In genomic region chr3:16395229-16395628, GRCh38 we compare ENCODE assay signal across 33 cellular contexts.
"Had no signal": no experiment of that assay in that cellular context is flagged by ENCODE, and none has a peak within 500 bp of the region (broad histone marks: within the 10 kb centered on the region; RNA-seq: fewer than 3 reads in every experiment).

No MANE protein-coding gene starts in this region.

- H3K4me3 ChIP-seq: adrenal gland, ascending aorta, breast epithelium, cardiac muscle cell, colonic mucosa had no signal

- H3K27me3 ChIP-seq: adrenal gland, ascending aorta, breast epithelium, cardiac muscle cell, colonic mucosa had no signal

- H3K9me3 Mint-ChIP-seq: activated naive CD4-positive, alpha-beta T cell treated with anti-CD3 and anti-CD28 coated beads, Interleukin-2, amount 50 U/mL, for 24 hours; activated naive CD8-positive, alpha-beta T cell treated with anti-CD3 and anti-CD28 coated beads, Interleukin-2, amount 50 U/mL, for 24 hours; activated T-cell treated with anti-CD3 and anti-CD28 coated beads, Interleukin-2, amount 50 U/mL, for 4 hours had no signal

- H3K27ac Mint-ChIP-seq: activated CD4-positive, alpha-beta T cell treated with anti-CD3 and anti-CD28 coated beads, Interleukin-2, amount 10 ng/mL, durations not matched to agents 7 days and 5 days; activated CD8-positive, alpha-beta T cell treated with anti-CD3 and anti-CD28 coated beads for 36 hours; activated naive CD4-positive, alpha-beta T cell treated with anti-CD3 and anti-CD28 coated beads for 36 hours; activated naive CD4-positive, alpha-beta T cell treated with anti-CD3 and anti-CD28 coated beads, Interleukin-2, amount 50 U/mL, for 24 hours; activated naive CD8-positive, alpha-beta T cell treated with anti-CD3 and anti-CD28 coated beads for 36 hours; activated naive CD8-positive, alpha-beta T cell treated with anti-CD3 and anti-CD28 coated beads, Interleukin-2, amount 50 U/mL, for 24 hours; activated T-helper 2 cell treated with anti-CD3 and anti-CD28 coated beads, Interferon-gamma antibody, Interleukin-2, Interleukin-4, amounts not matched to agents 10 μg/mL and 5 μg/mL and 100 μg/mL, durations not matched to agents 14 hours and 24 hours and 36 hours; T-helper 17 cell; T-helper 2 cell treated with Interferon-gamma antibody and Interleukin-4, amounts not matched to agents 5 μg/mL and 100 μg/mL, for 36 hours had no signal

- H3K27me3 Mint-ChIP-seq: activated CD4-positive, alpha-beta T cell treated with anti-CD3 and anti-CD28 coated beads, Interleukin-2, amount 10 ng/mL, durations not matched to agents 7 days and 5 days; activated CD8-positive, alpha-beta T cell treated with anti-CD3 and anti-CD28 coated beads for 36 hours; activated naive CD4-positive, alpha-beta T cell treated with anti-CD3 and anti-CD28 coated beads, Interleukin-2, amount 50 U/mL, for 24 hours; activated naive CD8-positive, alpha-beta T cell treated with anti-CD3 and anti-CD28 coated beads for 36 hours; activated naive CD8-positive, alpha-beta T cell treated with anti-CD3 and anti-CD28 coated beads, Interleukin-2, amount 50 U/mL, for 24 hours; T-helper 17 cell had no signal

- DNase-seq: activated CD4-positive, alpha-beta T cell treated with anti-CD3 and anti-CD28 coated beads for 1 hour; activated CD4-positive, alpha-beta T cell treated with anti-CD3 and anti-CD28 coated beads for 4 hours; activated CD4-positive, alpha-beta T cell treated with anti-CD3 and anti-CD28 coated beads, Interleukin-2, amount 10 ng/mL, durations not matched to agents 7 days and 5 days; activated CD4-positive, alpha-beta T cell treated with anti-CD3 and anti-CD28 coated beads, Interleukin-2, amount 50 U/mL, for 4 hours; activated CD8-positive, alpha-beta memory T cell treated with anti-CD3 and anti-CD28 coated beads for 24 hours; activated CD8-positive, alpha-beta T cell treated with anti-CD3 and anti-CD28 coated beads for 36 hours; activated effector memory CD4-positive, alpha-beta T cell treated with anti-CD3 and anti-CD28 coated beads, Interleukin-2, amount 50 U/mL, for 16 hours; activated naive CD4-positive, alpha-beta T cell treated with anti-CD3 and anti-CD28 coated beads for 36 hours; activated naive CD8-positive, alpha-beta T cell treated with anti-CD3 and anti-CD28 coated beads for 36 hours; activated naive CD8-positive, alpha-beta T cell treated with anti-CD3 and anti-CD28 coated beads, Interleukin-2, amount 50 U/mL, for 24 hours; activated T-cell treated with anti-CD3 and anti-CD28 coated beads, Interleukin-2, amount 50 U/mL, for 4 hours; adrenal gland; amygdala; central memory CD4-positive, alpha-beta T cell; cerebellar nuclear complex; colonic mucosa; effector CD8-positive, alpha-beta T cell; head of caudate nucleus; T-helper 1 cell; T-helper 17 cell; T1000 had no signal

- H3K9me3 ChIP-seq: adrenal gland, ascending aorta, breast epithelium, colonic mucosa had no signal

- H3K27ac ChIP-seq: adrenal gland, ascending aorta, breast epithelium, colonic mucosa, epithelial cell of prostate had no signal

- H3K36me3 ChIP-seq: adrenal gland, breast epithelium, cardiac muscle cell, colonic mucosa had no signal

- FAIRE-seq: endometrium, endothelial cell of umbilical vein, frontal cortex had no signal

- H3K4me1 ChIP-seq: breast epithelium, colonic mucosa had no signal

- ATAC-seq: activated CD8-positive, alpha-beta T cell treated with anti-CD3 and anti-CD28 coated beads for 36 hours; activated naive CD8-positive, alpha-beta T cell treated with anti-CD3 and anti-CD28 coated beads, Interleukin-2, amount 50 U/mL, for 24 hours; activated T-cell treated with anti-CD3 and anti-CD28 coated beads, Interleukin-2, amount 50 U/mL, for 4 hours; esophagus mucosa; T-helper 17 cell had no signal

- H3K4me3 Mint-ChIP-seq: activated CD4-positive, alpha-beta T cell treated with anti-CD3 and anti-CD28 coated beads, Interleukin-2, amount 10 ng/mL, durations not matched to agents 7 days and 5 days; activated CD8-positive, alpha-beta T cell treated with anti-CD3 and anti-CD28 coated beads for 36 hours; activated naive CD4-positive, alpha-beta T cell treated with anti-CD3 and anti-CD28 coated beads for 36 hours; activated naive CD4-positive, alpha-beta T cell treated with anti-CD3 and anti-CD28 coated beads, Interleukin-2, amount 50 U/mL, for 24 hours; activated naive CD8-positive, alpha-beta T cell treated with anti-CD3 and anti-CD28 coated beads for 36 hours; activated naive CD8-positive, alpha-beta T cell treated with anti-CD3 and anti-CD28 coated beads, Interleukin-2, amount 50 U/mL, for 24 hours; activated T-cell treated with anti-CD3 and anti-CD28 coated beads, Interleukin-2, amount 50 U/mL, for 4 hours; brain; T-helper 17 cell; T-helper 2 cell treated with Interferon-gamma antibody and Interleukin-4, amounts not matched to agents 5 μg/mL and 100 μg/mL, for 36 hours had no signal
